1 cellular context compared by ENCODE assay signal in genomic region chr14:23034498-23035302, GRCh38.
TF ChIP-seq lines count a peak whose summit lies in the region.

PSMB5 (minus strand) TSS chr14:23034900; CDS start chr14:23034881, 19 bp downstream.

TF ChIP-seq in K562, 482 proteins besides CTCF, POLR2A, EP300 and RAD21 (continued from another document and continues in another):
- TF ChIP-seq NRF1 (conservative IDR thresholded peaks at IDR 0.05 in 1 of 2, IDR thresholded peaks at IDR 0.05 in 1 of 2) (peak; percentile 31 to 60; a peak in 3 of 4 replicates), DMBX1 (CRISPR knock-in tag; IDR thresholded peaks at IDR 0.05; ENCODE audit: borderline replicate concordance) (peak; percentile 70; the same call in 1 of the 2 replicates), ZNF174 (CRISPR knock-in tag; IDR thresholded peaks at IDR 0.05) (no peak), POLR2H (tag; IDR thresholded peaks at IDR 0.05; ENCODE audit: low read depth) (peak; percentile 74), CBX3 (IDR thresholded peaks at IDR 0.05; ENCODE audit: borderline replicate concordance in 1 of 2, low read length in 2 of 2) (no peak), TRIM24 (IDR thresholded peaks at IDR 0.05) (no peak), ETV6 (IDR thresholded peaks at IDR 0.05; ENCODE audit: borderline replicate concordance in 1 of 2, low read depth in 2 of 2, low read length in 1 of 2) (no peak), ETV6 (CRISPR knock-in tag; IDR thresholded peaks at IDR 0.05; ENCODE audit: borderline replicate concordance) (no peak), KLF1 (tag; IDR thresholded peaks at IDR 0.05) (no peak), PHF20 (IDR thresholded peaks at IDR 0.05; ENCODE audit: partially characterized antibody) (peak; percentile 51), OTX1 (CRISPR knock-in tag; IDR thresholded peaks at IDR 0.05) (no peak), XRCC5 (IDR thresholded peaks at IDR 0.05; ENCODE audit: low read depth, low read length) (0 out of 2 replicates have a peak, but pooled peaks have one; percentile 23), GTF2E2 (tag; IDR thresholded peaks at IDR 0.05) (peak; percentile 72; the same call in 1 of the 2 replicates), NR2C2 (CRISPR knock-in tag; IDR thresholded peaks at IDR 0.05) (no peak), NR2C2 (tag; IDR thresholded peaks at IDR 0.05) (peak; percentile 97), DEAF1 (CRISPR knock-in tag; IDR thresholded peaks at IDR 0.05) (no peak), CXXC5 (CRISPR knock-in tag; IDR thresholded peaks at IDR 0.05) (peak; percentile 97), NFE2L1 (tag; IDR thresholded peaks at IDR 0.05; ENCODE audit: borderline replicate concordance, low read depth) (no peak), TCFL5 (CRISPR knock-in tag; conservative IDR thresholded peaks at IDR 0.05) (no peak), ZNF830 (CRISPR knock-in tag; IDR thresholded peaks at IDR 0.05) (no peak), LARP7 (IDR thresholded peaks at IDR 0.05) (no peak), FOSL1 (tag; conservative IDR thresholded peaks at IDR 0.05) (peak; percentile 54), ZNF584 (CRISPR knock-in tag; IDR thresholded peaks at IDR 0.05; ENCODE audit: low read depth) (no peak), SMAD2 (IDR thresholded peaks at IDR 0.05; ENCODE audit: low read depth, low read length) (no peak), DNMT1 (IDR thresholded peaks at IDR 0.05) (no peak), PRMT5 (CRISPR knock-in tag; IDR thresholded peaks at IDR 0.05) (no peak), ZBTB33 (CRISPR knock-in tag; IDR thresholded peaks at IDR 0.05) (peak; percentile 46; the same call in 1 of the 2 replicates), TRIM28 (IDR thresholded peaks at IDR 0.05) (no peak), FIP1L1 (IDR thresholded peaks at IDR 0.05; ENCODE audit: low read depth, low read length, poor library complexity, severe bottlenecking) (no peak), PYGO2 (tag; IDR thresholded peaks at IDR 0.05) (no peak), LEF1 (IDR thresholded peaks at IDR 0.05) (no peak), ZNF696 (CRISPR knock-in tag; conservative IDR thresholded peaks at IDR 0.05) (no peak), REST (CRISPR knock-in tag; IDR thresholded peaks at IDR 0.05; ENCODE audit: low read depth) (0 out of 2 replicates have a peak, but pooled peaks have one; percentile 59), RCOR1 (IDR thresholded peaks at IDR 0.05; ENCODE audit: borderline replicate concordance in 1 of 2, low read depth in 2 of 2, low read length in 2 of 2) (peak in 1 of 2 experiments; percentile 64; a peak in 1 of 4 replicates), KAT2B (IDR thresholded peaks at IDR 0.05; ENCODE audit: low read depth, low read length) (no peak), TARDBP (IDR thresholded peaks at IDR 0.05) (no peak), ETV1 (tag; conservative IDR thresholded peaks at IDR 0.05; ENCODE audit: low read depth) (0 out of 2 replicates have a peak, but pooled peaks have one; percentile 14), SRSF9 (IDR thresholded peaks at IDR 0.05; ENCODE audit: borderline replicate concordance, low read depth, low read length) (no peak), RAD51 (IDR thresholded peaks at IDR 0.05; ENCODE audit: borderline replicate concordance, low read depth) (no peak), CBX8 (IDR thresholded peaks at IDR 0.05; ENCODE audit: borderline replicate concordance, extremely low read depth, low read depth, low read length, poor library complexity, severe bottlenecking) (no peak), PHTF2 (CRISPR knock-in tag; IDR thresholded peaks at IDR 0.05) (no peak), MXI1 (IDR thresholded peaks at IDR 0.05; ENCODE audit: low read depth, low read length) (no peak; the same call in 1 of the 2 replicates), ZNF551 (CRISPR knock-in tag; IDR thresholded peaks at IDR 0.05) (no peak), LCOR (CRISPR knock-in tag; IDR thresholded peaks at IDR 0.05) (no peak), BRCA1 (IDR thresholded peaks at IDR 0.05) (no peak), BRCA1 (CRISPR knock-in tag; IDR thresholded peaks at IDR 0.05) (no peak), SREBF2 (CRISPR knock-in tag; IDR thresholded peaks at IDR 0.05) (no peak), ZBTB8A (IDR thresholded peaks at IDR 0.05; ENCODE audit: partially characterized antibody) (no peak), KLF13 (tag; IDR thresholded peaks at IDR 0.05; ENCODE audit: borderline replicate concordance, low read depth) (no peak), NKRF (IDR thresholded peaks at IDR 0.05; ENCODE audit: borderline replicate concordance) (peak; percentile 71; the same call in 1 of the 2 replicates), POU5F1 (IDR thresholded peaks at IDR 0.05; ENCODE audit: borderline replicate concordance, low read depth, low read length, partially characterized antibody) (no peak), STAT5B (CRISPR knock-in tag; IDR thresholded peaks at IDR 0.05) (no peak), PTTG1 (tag; IDR thresholded peaks at IDR 0.05; ENCODE audit: low read depth) (no peak), SMAD1 (IDR thresholded peaks at IDR 0.05; ENCODE audit: low read depth, low read length, partially characterized antibody) (peak; percentile 33)
- TF ChIP-seq, protein P1, sequence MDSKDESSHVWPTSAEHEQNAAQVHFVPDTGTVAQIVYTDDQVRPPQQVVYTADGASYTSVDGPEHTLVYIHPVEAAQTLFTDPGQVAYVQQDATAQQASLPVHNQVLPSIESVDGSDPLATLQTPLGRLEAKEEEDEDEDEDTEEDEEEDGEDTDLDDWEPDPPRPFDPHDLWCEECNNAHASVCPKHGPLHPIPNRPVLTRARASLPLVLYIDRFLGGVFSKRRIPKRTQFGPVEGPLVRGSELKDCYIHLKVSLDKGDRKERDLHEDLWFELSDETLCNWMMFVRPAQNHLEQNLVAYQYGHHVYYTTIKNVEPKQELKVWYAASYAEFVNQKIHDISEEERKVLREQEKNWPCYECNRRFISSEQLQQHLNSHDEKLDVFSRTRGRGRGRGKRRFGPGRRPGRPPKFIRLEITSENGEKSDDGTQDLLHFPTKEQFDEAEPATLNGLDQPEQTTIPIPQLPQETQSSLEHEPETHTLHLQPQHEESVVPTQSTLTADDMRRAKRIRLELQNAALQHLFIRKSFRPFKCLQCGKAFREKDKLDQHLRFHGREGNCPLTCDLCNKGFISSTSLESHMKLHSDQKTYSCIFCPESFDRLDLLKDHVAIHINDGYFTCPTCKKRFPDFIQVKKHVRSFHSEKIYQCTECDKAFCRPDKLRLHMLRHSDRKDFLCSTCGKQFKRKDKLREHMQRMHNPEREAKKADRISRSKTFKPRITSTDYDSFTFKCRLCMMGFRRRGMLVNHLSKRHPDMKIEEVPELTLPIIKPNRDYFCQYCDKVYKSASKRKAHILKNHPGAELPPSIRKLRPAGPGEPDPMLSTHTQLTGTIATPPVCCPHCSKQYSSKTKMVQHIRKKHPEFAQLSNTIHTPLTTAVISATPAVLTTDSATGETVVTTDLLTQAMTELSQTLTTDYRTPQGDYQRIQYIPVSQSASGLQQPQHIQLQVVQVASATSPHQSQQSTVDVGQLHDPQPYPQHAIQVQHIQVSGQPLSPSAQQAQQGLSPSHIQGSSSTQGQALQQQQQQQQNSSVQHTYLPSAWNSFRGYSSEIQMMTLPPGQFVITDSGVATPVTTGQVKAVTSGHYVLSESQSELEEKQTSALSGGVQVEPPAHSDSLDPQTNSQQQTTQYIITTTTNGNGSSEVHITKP (IDR thresholded peaks at IDR 0.05; ENCODE audit: partially characterized antibody), result peak; percentile 80
- TF ChIP-seq, protein P2, sequence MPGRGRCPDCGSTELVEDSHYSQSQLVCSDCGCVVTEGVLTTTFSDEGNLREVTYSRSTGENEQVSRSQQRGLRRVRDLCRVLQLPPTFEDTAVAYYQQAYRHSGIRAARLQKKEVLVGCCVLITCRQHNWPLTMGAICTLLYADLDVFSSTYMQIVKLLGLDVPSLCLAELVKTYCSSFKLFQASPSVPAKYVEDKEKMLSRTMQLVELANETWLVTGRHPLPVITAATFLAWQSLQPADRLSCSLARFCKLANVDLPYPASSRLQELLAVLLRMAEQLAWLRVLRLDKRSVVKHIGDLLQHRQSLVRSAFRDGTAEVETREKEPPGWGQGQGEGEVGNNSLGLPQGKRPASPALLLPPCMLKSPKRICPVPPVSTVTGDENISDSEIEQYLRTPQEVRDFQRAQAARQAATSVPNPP (IDR thresholded peaks at IDR 0.05; ENCODE audit: borderline replicate concordance, insufficient read depth, insufficient read length), result no peak
- TF ChIP-seq, protein P3, sequence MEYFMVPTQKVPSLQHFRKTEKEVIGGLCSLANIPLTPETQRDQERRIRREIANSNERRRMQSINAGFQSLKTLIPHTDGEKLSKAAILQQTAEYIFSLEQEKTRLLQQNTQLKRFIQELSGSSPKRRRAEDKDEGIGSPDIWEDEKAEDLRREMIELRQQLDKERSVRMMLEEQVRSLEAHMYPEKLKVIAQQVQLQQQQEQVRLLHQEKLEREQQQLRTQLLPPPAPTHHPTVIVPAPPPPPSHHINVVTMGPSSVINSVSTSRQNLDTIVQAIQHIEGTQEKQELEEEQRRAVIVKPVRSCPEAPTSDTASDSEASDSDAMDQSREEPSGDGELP (CRISPR knock-in tag; IDR thresholded peaks at IDR 0.05; ENCODE audit: borderline replicate concordance), result peak; percentile 55; the same call in 1 of the 2 replicates
- TF ChIP-seq, protein P4, sequence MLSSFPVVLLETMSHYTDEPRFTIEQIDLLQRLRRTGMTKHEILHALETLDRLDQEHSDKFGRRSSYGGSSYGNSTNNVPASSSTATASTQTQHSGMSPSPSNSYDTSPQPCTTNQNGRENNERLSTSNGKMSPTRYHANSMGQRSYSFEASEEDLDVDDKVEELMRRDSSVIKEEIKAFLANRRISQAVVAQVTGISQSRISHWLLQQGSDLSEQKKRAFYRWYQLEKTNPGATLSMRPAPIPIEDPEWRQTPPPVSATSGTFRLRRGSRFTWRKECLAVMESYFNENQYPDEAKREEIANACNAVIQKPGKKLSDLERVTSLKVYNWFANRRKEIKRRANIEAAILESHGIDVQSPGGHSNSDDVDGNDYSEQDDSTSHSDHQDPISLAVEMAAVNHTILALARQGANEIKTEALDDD (IDR thresholded peaks at IDR 0.05), result no peak
